Comparison of ENCODE assay signal across 17 cellular contexts in genomic region chr6:144152334-144152900, GRCh38. TPM values are rescaled to one million over a fixed set of nuclear protein-coding genes. Genes with fewer than 3 reads are reported as not detected.
DNase-seq lines count a peak whose midpoint lies in the region; ATAC-seq, FAIRE-seq and TF ChIP-seq lines count a peak whose summit lies in the region.
"Had no signal": no experiment of that assay in that cellular context is flagged by ENCODE, and none has a peak within 500 bp of the region (broad histone marks: within the 10 kb centered on the region; RNA-seq: fewer than 3 reads in every experiment).

No MANE protein-coding gene starts in this region.

- no peaks in the 10 kb centered on the region for H3K27me3 ChIP-seq in neutrophil
- H3K27me3 ChIP-seq: esophagus squamous epithelium, testis had no signal

- peaks cover 52% of the 10 kb centered on the region for H3K4me1 Mint-ChIP-seq in T-helper 2 cell treated with Interferon-gamma antibody and Interleukin-4, amounts not matched to agents 5 μg/mL and 100 μg/mL, for 36 hours (ENCODE audit: low read depth)
- peaks cover 18% of the 10 kb centered on the region for H3K4me1 Mint-ChIP-seq in HFFc6 (ENCODE audit: low read depth)

- H3K4me3 Mint-ChIP-seq in T-helper 2 cell treated with Interferon-gamma antibody and Interleukin-4, amounts not matched to agents 5 μg/mL and 100 μg/mL, for 36 hours: peak overlapping the region; percentile 93
- H3K4me3 Mint-ChIP-seq in HFFc6: no peak overlapping the region
- H3K4me3 Mint-ChIP-seq: neural progenitor cell had no signal

- peaks cover 37% of the 10 kb centered on the region for H3K36me3 Mint-ChIP-seq in T-helper 2 cell treated with Interferon-gamma antibody and Interleukin-4, amounts not matched to agents 5 μg/mL and 100 μg/mL, for 36 hours (ENCODE audit: low read depth)
- peaks cover 29 to 58% of the 10 kb centered on the region in 2 donors for H3K36me3 Mint-ChIP-seq in activated naive CD4-positive, alpha-beta T cell treated with anti-CD3 and anti-CD28 coated beads, Interleukin-2, amount 50 U/mL, for 72 hours
- no peaks in the 10 kb centered on the region for H3K36me3 Mint-ChIP-seq in HFFc6 (ENCODE audit: low read depth)
- H3K36me3 Mint-ChIP-seq: neural progenitor cell had no signal

- no peaks in the 10 kb centered on the region for H3K9me3 ChIP-seq in neutrophil
- H3K9me3 ChIP-seq: esophagus squamous epithelium, testis had no signal

- no peaks in the 10 kb centered on the region for H3K27me3 Mint-ChIP-seq in T-helper 2 cell treated with Interferon-gamma antibody and Interleukin-4, amounts not matched to agents 5 μg/mL and 100 μg/mL, for 36 hours (ENCODE audit: low read depth)
- peaks cover 16% of the 10 kb centered on the region for H3K27me3 Mint-ChIP-seq in HFFc6 (ENCODE audit: insufficient read depth)

- peaks cover 69 to 71% of the 10 kb centered on the region in 2 experiments for H3K4me1 ChIP-seq in neutrophil (ENCODE audit: control insufficient read depth in 1 of 2, insufficient read depth in 1 of 2, low read depth in 1 of 2, low read length in 1 of 2)
- H3K4me1 ChIP-seq: testis had no signal

- peak overlapping the region; percentile 71 to 90 for H3K4me3 ChIP-seq in neutrophil (ENCODE audit: low read depth in 1 of 2, low read length in 1 of 2)
- H3K4me3 ChIP-seq: hepatocyte, neural progenitor cell, testis had no signal

- peak overlapping the region; percentile 94 for H3K27ac Mint-ChIP-seq in T-helper 2 cell treated with Interferon-gamma antibody and Interleukin-4, amounts not matched to agents 5 μg/mL and 100 μg/mL, for 36 hours
- peak overlapping the region; percentile 94 to 99 for H3K27ac Mint-ChIP-seq in activated naive CD4-positive, alpha-beta T cell treated with anti-CD3 and anti-CD28 coated beads, Interleukin-2, amount 50 U/mL, for 72 hours
- no peak overlapping the region for H3K27ac Mint-ChIP-seq in HFFc6
- H3K27ac Mint-ChIP-seq: neural progenitor cell had no signal

- peak; percentile 15 for FAIRE-seq in GM18507 (lab: Jason Lieb, UNC)
- FAIRE-seq: RCC 7860 had no signal

- no peak for ATAC-seq in activated naive CD4-positive, alpha-beta T cell treated with anti-CD3 and anti-CD28 coated beads, Interleukin-2, amount 50 U/mL, for 72 hours
- ATAC-seq in HG03280 (IDR thresholded peaks at IDR 0.05; ENCODE audit: unreplicated experiment): no peak
- ATAC-seq: left lobe of liver had no signal

- peaks cover 36% of the 10 kb centered on the region for H3K36me3 ChIP-seq in neutrophil
- H3K36me3 ChIP-seq: esophagus squamous epithelium, neural progenitor cell had no signal

- no peaks in the 10 kb centered on the region for H3K9me3 Mint-ChIP-seq in T-helper 2 cell treated with Interferon-gamma antibody and Interleukin-4, amounts not matched to agents 5 μg/mL and 100 μg/mL, for 36 hours
- no peaks in the 10 kb centered on the region for H3K9me3 Mint-ChIP-seq in activated naive CD4-positive, alpha-beta T cell treated with anti-CD3 and anti-CD28 coated beads, Interleukin-2, amount 50 U/mL, for 72 hours
- H3K9me3 Mint-ChIP-seq in HFFc6: no peaks in the 10 kb centered on the region
- H3K9me3 Mint-ChIP-seq: neural progenitor cell had no signal

- no peak for DNase-seq in T-helper 2 cell treated with Interferon-gamma antibody and Interleukin-4, amounts not matched to agents 5 μg/mL and 100 μg/mL, for 36 hours (ENCODE audit: low spot score)
- DNase-seq in T-helper 2 cell (no peak), GM18507 (ENCODE audit: extremely low spot score, insufficient read length, low read depth) (no peak), HFFc6 (no peak), NCI-H774 (lab: John Stamatoyannopoulos, UW) (no peak)
- DNase-seq in activated naive CD4-positive, alpha-beta T cell treated with anti-CD3 and anti-CD28 coated beads, Interleukin-2, amount 50 U/mL, for 72 hours (ENCODE audit: low spot score in 2 of 2): no peak
- DNase-seq: DMS 273 treated with DMSO at 0.1 percent for 48 hours, esophagus squamous epithelium, NCI-H1417, T-helper 9 cell, testis had no signal

- peak overlapping the region; percentile 96 for H3K27ac ChIP-seq in neutrophil
- H3K27ac ChIP-seq: hepatocyte, neural progenitor cell, testis had no signal

- TF ChIP-seq CTCF in neutrophil (IDR thresholded peaks at IDR 0.05): no peak
- no peak for TF ChIP-seq CTCF in HFFc6 (IDR thresholded peaks at IDR 0.05)

RNA-seq across cellular contexts. Expression of gene STX11, which starts 2.1 kb away (rescaled TPM):
- 10 to 100 TPM; 23.3 to 24.6 TPM for total RNA-seq in activated naive CD4-positive, alpha-beta T cell treated with anti-CD3 and anti-CD28 coated beads, Interleukin-2, amount 50 U/mL, for 72 hours
- under 1 TPM; 0.30 to 0.53 (median 0.37) TPM for total RNA-seq in HFFc6 (2021; fragmentation: NEBNext Ultra II Directional; extraction: Animal tissue kit (Norgen Biotek cat#: 25700))

RNA-seq across cellular contexts. Expression of gene SF3B5, which starts 57.0 kb away (rescaled TPM):
- total RNA-seq in activated naive CD4-positive, alpha-beta T cell treated with anti-CD3 and anti-CD28 coated beads, Interleukin-2, amount 50 U/mL, for 72 hours: 100 to 1,000 TPM; 129 to 194 TPM
- 100 to 1,000 TPM; 172 to 189 (median 177) TPM for total RNA-seq in HFFc6 (2021; fragmentation: NEBNext Ultra II Directional; extraction: Animal tissue kit (Norgen Biotek cat#: 25700))

Comparison
In these comparisons a context has a peak if more than half of its experiments do, and no peak if none do; other contexts are left out.
1. RNA of gene STX11, which starts 2.1 kb away (total RNA-seq): 23.3 to 24.6 TPM in activated naive CD4-positive, alpha-beta T cell treated with anti-CD3 and anti-CD28 coated beads, Interleukin-2, amount 50 U/mL, for 72 hours; 0.30 to 0.53 TPM in HFFc6; every median in the first group is over 10 times any median in the second.